ENCODE assay signal across 1 cellular context in the genomic region with DNA sequence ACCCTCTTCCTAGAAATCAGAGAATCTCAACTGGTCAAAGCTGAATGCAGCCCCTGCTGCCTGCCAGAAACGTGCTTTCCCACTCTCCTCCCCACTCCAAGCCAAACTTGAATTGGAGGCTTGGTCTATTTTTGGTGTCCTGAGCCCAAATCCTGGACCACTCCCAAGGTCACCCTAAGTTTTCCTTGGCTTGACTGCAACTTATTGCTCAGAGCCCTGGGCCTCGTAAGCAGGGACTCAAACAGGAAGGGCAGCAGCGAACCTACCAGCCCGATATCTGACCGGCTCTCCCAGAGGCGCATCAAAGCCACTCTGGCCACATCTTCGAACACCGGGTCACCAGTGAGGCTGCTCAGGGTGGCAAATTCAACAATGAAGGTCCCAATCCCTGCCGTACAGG.
TF ChIP-seq lines count a peak whose summit lies in the region.

No MANE protein-coding gene starts in this region.

TF ChIP-seq in HepG2, 621 proteins besides CTCF, POLR2A, EP300 and RAD21:
- TF ChIP-seq, protein P1, sequence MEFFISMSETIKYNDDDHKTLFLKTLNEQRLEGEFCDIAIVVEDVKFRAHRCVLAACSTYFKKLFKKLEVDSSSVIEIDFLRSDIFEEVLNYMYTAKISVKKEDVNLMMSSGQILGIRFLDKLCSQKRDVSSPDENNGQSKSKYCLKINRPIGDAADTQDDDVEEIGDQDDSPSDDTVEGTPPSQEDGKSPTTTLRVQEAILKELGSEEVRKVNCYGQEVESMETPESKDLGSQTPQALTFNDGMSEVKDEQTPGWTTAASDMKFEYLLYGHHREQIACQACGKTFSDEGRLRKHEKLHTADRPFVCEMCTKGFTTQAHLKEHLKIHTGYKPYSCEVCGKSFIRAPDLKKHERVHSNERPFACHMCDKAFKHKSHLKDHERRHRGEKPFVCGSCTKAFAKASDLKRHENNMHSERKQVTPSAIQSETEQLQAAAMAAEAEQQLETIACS (CRISPR knock-in tag; IDR thresholded peaks at IDR 0.05): no peak
- TF ChIP-seq HNRNPH1 (optimal IDR thresholded peaks at IDR 0.05; ENCODE audit: low read depth, low read length) (peak; percentile 19), ZNF572 (CRISPR knock-in tag; IDR thresholded peaks at IDR 0.05) (0 out of 2 replicates have a peak, but pooled peaks have one; percentile 45)
